1 cellular context compared by ENCODE assay signal in the genomic region with DNA sequence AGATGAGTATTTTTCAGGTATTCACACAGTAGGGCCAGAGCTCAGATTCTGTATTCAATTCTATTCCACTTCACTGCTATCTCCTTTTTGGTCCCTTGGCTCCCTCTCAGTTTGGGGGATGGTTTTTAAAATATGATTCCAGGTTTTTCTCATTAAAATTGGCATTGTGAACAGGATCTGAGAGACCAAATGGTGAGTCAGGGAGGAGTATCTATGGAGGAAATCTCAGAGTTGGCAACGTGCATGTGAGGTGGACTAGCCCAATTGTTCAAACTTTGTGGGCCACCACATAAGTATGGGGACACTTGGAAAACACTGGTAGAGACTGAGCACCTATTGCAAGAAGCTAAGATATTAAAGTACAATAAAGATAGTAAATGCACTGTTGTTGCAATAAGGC.
TF ChIP-seq lines count a peak whose summit lies in the region.

No MANE protein-coding gene starts in this region.

TF ChIP-seq in GM23338, 12 proteins besides CTCF, POLR2A, EP300 and RAD21 (continued from another document):
- TF ChIP-seq ZNF462 (CRISPR knock-in tag; IDR thresholded peaks at IDR 0.05), result no peak
- no peak for TF ChIP-seq CREB1 (CRISPR knock-in tag; IDR thresholded peaks at IDR 0.05; ENCODE audit: low read depth)
